Comparison of ENCODE assay signal across 19 cellular contexts in genomic region chr22:41584881-41585280, GRCh38. TPM values are rescaled to one million over a fixed set of nuclear protein-coding genes. Genes with fewer than 3 reads are reported as not detected.
"Had no signal": no experiment of that assay in that cellular context is flagged by ENCODE, and none has a peak within 500 bp of the region (broad histone marks: within the 10 kb centered on the region; RNA-seq: fewer than 3 reads in every experiment).

No MANE protein-coding gene starts in this region.

- H3K27me3 Mint-ChIP-seq: naive thymus-derived CD8-positive, alpha-beta T cell; stimulated activated memory B cell treated with anti-CD40 and anti-IgM and Interleukin-4, amounts not matched to agents 10 μg/mL and 1 μg/mL and 100 μg/mL, for 72 hours; stimulated activated naive CD8-positive, alpha-beta T cell treated with anti-CD3 and anti-CD28 coated beads, Interleukin-15, Interleukin-2, amounts not matched to agents 100 ng/mL and 50 ng/mL, for 24 hours had no signal

- H3K27ac Mint-ChIP-seq: stimulated activated memory B cell treated with anti-CD40 and anti-IgM and Interleukin-4, amounts not matched to agents 10 μg/mL and 1 μg/mL and 100 μg/mL, for 72 hours; stimulated activated naive CD8-positive, alpha-beta T cell treated with anti-CD3 and anti-CD28 coated beads, Interleukin-15, Interleukin-2, amounts not matched to agents 100 ng/mL and 50 ng/mL, for 24 hours had no signal

- H3K27me3 ChIP-seq: heart left ventricle, pancreas, right lobe of liver, testis, tibial nerve, upper lobe of right lung had no signal

- H3K4me3 Mint-ChIP-seq: naive thymus-derived CD8-positive, alpha-beta T cell; stimulated activated memory B cell treated with anti-CD40 and anti-IgM and Interleukin-4, amounts not matched to agents 10 μg/mL and 1 μg/mL and 100 μg/mL, for 72 hours; stimulated activated naive CD8-positive, alpha-beta T cell treated with anti-CD3 and anti-CD28 coated beads, Interleukin-15, Interleukin-2, amounts not matched to agents 100 ng/mL and 50 ng/mL, for 24 hours had no signal

- H3K9me3 Mint-ChIP-seq: naive thymus-derived CD8-positive, alpha-beta T cell; stimulated activated memory B cell treated with anti-CD40 and anti-IgM and Interleukin-4, amounts not matched to agents 10 μg/mL and 1 μg/mL and 100 μg/mL, for 72 hours; stimulated activated naive CD8-positive, alpha-beta T cell treated with anti-CD3 and anti-CD28 coated beads, Interleukin-15, Interleukin-2, amounts not matched to agents 100 ng/mL and 50 ng/mL, for 24 hours had no signal

- H3K9me3 ChIP-seq: heart left ventricle, pancreas, prostate gland, right lobe of liver, testis, tibial nerve, upper lobe of right lung had no signal

- H3K4me3 ChIP-seq: heart left ventricle, pancreas, prostate gland, right lobe of liver, testis, tibial nerve, upper lobe of right lung had no signal

- H3K27ac ChIP-seq: heart left ventricle, pancreas, prostate gland, right lobe of liver, testis, tibial nerve, upper lobe of right lung had no signal

- H3K36me3 ChIP-seq: prostate gland had no signal

- DNase-seq: effector CD4-positive, alpha-beta T cell; foreskin melanocyte; heart left ventricle; hippocampal formation; kidney glomerular epithelial cell; mammary epithelial cell; naive thymus-derived CD8-positive, alpha-beta T cell; pancreas; right lobe of liver; stimulated activated CD4-positive, alpha-beta T cell treated with anti-CD3 and anti-CD28 coated beads, Interleukin-4, amount 100 ng/mL, for 1 hour; stimulated activated CD8-positive, alpha-beta memory T cell treated with anti-CD3 and anti-CD28 coated beads, Interleukin-4, amount 100 ng/mL, for 48 hours; testis; upper lobe of right lung had no signal

RNA-seq across cellular contexts. Expression of gene CSDC2, which starts 24.1 kb away (rescaled TPM):
- total RNA-seq: dermis microvascular lymphatic vessel endothelial cell; mononuclear cell; naive thymus-derived CD8-positive, alpha-beta T cell had no signal
- polyA plus RNA-seq: mammary epithelial cell; naive thymus-derived CD8-positive, alpha-beta T cell had no signal
